Comparison of ENCODE assay signal across 23 cellular contexts in genomic region chr10:125087191-125087896, GRCh38.
A peak's percentile ranks its signal among the peaks of the same experiment; 100 is the strongest.
DNase-seq lines count a peak whose midpoint lies in the region; ATAC-seq and TF ChIP-seq lines count a peak whose summit lies in the region.
"Had no signal": no experiment of that assay in that cellular context is flagged by ENCODE, and none has a peak within 500 bp of the region (broad histone marks: within the 10 kb centered on the region; RNA-seq: fewer than 3 reads in every experiment).

No MANE protein-coding gene starts in this region.

- WGBS in endodermal cell (ENCODE audit: insufficient coverage in 1 of 2, insufficient read length in 1 of 2), 2 experiments, result 90 to 95% methylated on average over 11 to 14 of the region's 14 CpGs
- WGBS in lower leg skin, 2 donors, result 89 to 94% methylated on average over 14 of the region's 14 CpGs

- TF ChIP-seq POLR2A in lower leg skin (IDR thresholded peaks at IDR 0.05), result no peak

- H3K27me3 ChIP-seq in endodermal cell (ENCODE audit: control insufficient read depth, insufficient read depth, low read length, poor library complexity, severe bottlenecking), result no peaks in the 10 kb centered on the region
- H3K27me3 ChIP-seq in stomach smooth muscle (ENCODE audit: control insufficient read depth in 1 of 2, insufficient read depth in 2 of 2, low read length in 2 of 2), result no peaks in the 10 kb centered on the region
- H3K27me3 ChIP-seq: hepatocyte, Peyer's patch, right atrium auricular region, upper lobe of left lung had no signal

- intact Hi-C loops in lower leg skin (cut with DNase I; ENCODE audit: low total_unique reads), result no loop called here

- H3K36me3 ChIP-seq in endodermal cell (ENCODE audit: control insufficient read depth, insufficient read depth, low read length) (no peaks in the 10 kb centered on the region), stomach smooth muscle (ENCODE audit: control insufficient read depth in 2 of 2, insufficient read depth in 2 of 2, low read length in 2 of 2) (peaks cover 4 to 9% of the 10 kb centered on the region in 2 donors)

- no peak overlapping the region for H3K9ac ChIP-seq in endodermal cell (ENCODE audit: extremely low read depth, low read length, poor library complexity, severe bottlenecking)
- H3K9ac ChIP-seq in stomach smooth muscle (ENCODE audit: low read length in 2 of 2), result no peak overlapping the region

- H3K4me1 Mint-ChIP-seq in endodermal cell, result no peaks in the 10 kb centered on the region
- H3K4me1 Mint-ChIP-seq: activated T-helper 17 cell treated with anti-CD3 and anti-CD28 coated beads, Interleukin-2, amount 50 U/mL, for 72 hours; B cell; IgD-negative memory B cell had no signal

- ATAC-seq in GM18502 (IDR thresholded peaks at IDR 0.05; ENCODE audit: poor library complexity, unreplicated experiment), result no peak
- ATAC-seq: activated CD4-positive, CD25-positive, alpha-beta regulatory T cell treated with anti-CD3 and anti-CD28 coated beads, Interleukin-2, amount 50 U/mL, for 24 hours; activated T-helper 17 cell treated with anti-CD3 and anti-CD28 coated beads, Interleukin-2, amount 50 U/mL, for 72 hours; SK-N-SH treated with all-trans-retinoic acid at 6 μM for 48 hours had no signal

- H3K9me3 Mint-ChIP-seq in endodermal cell, result no peaks in the 10 kb centered on the region
- H3K9me3 Mint-ChIP-seq: activated T-helper 17 cell treated with anti-CD3 and anti-CD28 coated beads, Interleukin-2, amount 50 U/mL, for 72 hours had no signal

- no peaks in the 10 kb centered on the region for H3K27me3 Mint-ChIP-seq in endodermal cell (ENCODE audit: insufficient read depth)

- H3K4me1 ChIP-seq in endodermal cell (ENCODE audit: control insufficient read depth, insufficient read depth, low read length) (no peaks in the 10 kb centered on the region), stomach smooth muscle (ENCODE audit: control insufficient read depth, insufficient read depth, low read length) (peaks cover 58% of the 10 kb centered on the region)

- no peak overlapping the region for H3K27ac ChIP-seq in endodermal cell (ENCODE audit: low read depth, low read length)
- peak overlapping the region; percentile 53 for H3K27ac ChIP-seq in stomach smooth muscle (ENCODE audit: low read length)
- H3K27ac ChIP-seq: hepatocyte, Peyer's patch, right atrium auricular region, upper lobe of left lung had no signal

- H3K9me3 ChIP-seq in endodermal cell (ENCODE audit: control insufficient read depth, low read length) (no peaks in the 10 kb centered on the region), stomach smooth muscle (ENCODE audit: control insufficient read depth in 2 of 2, low read length in 2 of 2) (no peaks in the 10 kb centered on the region)
- H3K9me3 ChIP-seq: Peyer's patch, right atrium auricular region, upper lobe of left lung had no signal

- H3K36me3 Mint-ChIP-seq in endodermal cell (ENCODE audit: low read depth), result peaks cover 60% of the 10 kb centered on the region

- DNase-seq in HPDE6-E6E7 (ENCODE audit: extremely low spot score) (peak; percentile 80), endodermal cell (no peak), myocyte (ENCODE audit: low read depth) (peak; percentile 27), lower leg skin (ENCODE audit: low spot score in 2 of 2) (no peak), NCI-H2171 (lab: John Stamatoyannopoulos, UW) (no peak)
- DNase-seq: caudate nucleus; kidney; mesenchymal stem cell; NCI-H187 treated with DMSO at 0.1 percent for 48 hours; NCI-H446 treated with DMSO at 0.1 percent for 48 hours; Peyer's patch; stimulated activated naive CD4-positive, alpha-beta T cell treated with Interleukin-2 at 50 U/mL for 16 hours; T1000; upper lobe of left lung had no signal

- H3K4me3 ChIP-seq in endodermal cell (ENCODE audit: low read length) (no peak overlapping the region), stomach smooth muscle (ENCODE audit: low read length in 2 of 2) (no peak overlapping the region), lower leg skin (ENCODE audit: low read depth, poor library complexity, severe bottlenecking) (no peak overlapping the region)
- H3K4me3 ChIP-seq: hepatocyte, Peyer's patch, right atrium auricular region, upper lobe of left lung had no signal

- peak overlapping the region; percentile 62 for H3K27ac Mint-ChIP-seq in endodermal cell
- H3K27ac Mint-ChIP-seq: activated T-helper 17 cell treated with anti-CD3 and anti-CD28 coated beads, Interleukin-2, amount 50 U/mL, for 72 hours; B cell had no signal

- no peak for TF ChIP-seq CTCF in endodermal cell (conservative IDR thresholded peaks at IDR 0.05)
- TF ChIP-seq CTCF in lower leg skin (IDR thresholded peaks at IDR 0.05), result no peak

- H3K4me3 Mint-ChIP-seq in endodermal cell, result no peak overlapping the region
- H3K4me3 Mint-ChIP-seq: activated T-helper 17 cell treated with anti-CD3 and anti-CD28 coated beads, Interleukin-2, amount 50 U/mL, for 72 hours; B cell; IgD-negative memory B cell had no signal

Comparison
In these comparisons a context has a peak if more than half of its experiments do, and no peak if none do; other contexts are left out.
1. DNase-seq: peak in HPDE6-E6E7 (single experiment) and myocyte (single experiment); none in endodermal cell (single experiment), lower leg skin (0 of 2) and NCI-H2171 (single experiment).